ENCODE assay signal across 19 cellular contexts in genomic region chr3:108485146-108485545, GRCh38. TPM values are rescaled to one million over a fixed set of nuclear protein-coding genes. Genes with fewer than 3 reads are reported as not detected.
DNase-seq lines count a peak whose midpoint lies in the region; ATAC-seq, FAIRE-seq and TF ChIP-seq lines count a peak whose summit lies in the region.
"Had no signal": no experiment of that assay in that cellular context is flagged by ENCODE, and none has a peak within 500 bp of the region (broad histone marks: within the 10 kb centered on the region; RNA-seq: fewer than 3 reads in every experiment).

No MANE protein-coding gene starts in this region.

- H3K9ac ChIP-seq in mesendoderm (ENCODE audit: low read length) = no peak overlapping the region

- H3K4ac ChIP-seq in mesendoderm (ENCODE audit: low read depth, low read length) = no peak overlapping the region

- no peaks in the 10 kb centered on the region for H3K79me1 ChIP-seq in mesendoderm (ENCODE audit: low read length)

- H2BK15ac ChIP-seq in mesendoderm (replicated peaks; ENCODE audit: low read depth) = no peak overlapping the region

- H3K36me3 ChIP-seq in mesendoderm (ENCODE audit: control insufficient read depth, insufficient read depth, low read length) = no peaks in the 10 kb centered on the region
- H3K36me3 ChIP-seq: upper lobe of right lung had no signal

- no peak overlapping the region for H2BK5ac ChIP-seq in mesendoderm (ENCODE audit: low read length)

- no peak overlapping the region for H4K8ac ChIP-seq in mesendoderm (ENCODE audit: low read depth, low read length)

- FAIRE-seq in GM12892 (lab: Jason Lieb, UNC) = peak; percentile 73

- no peaks in the 10 kb centered on the region for H3K9me3 Mint-ChIP-seq in brain
- H3K9me3 Mint-ChIP-seq: naive B cell had no signal

- peaks cover 30% of the 10 kb centered on the region for H3K4me1 Mint-ChIP-seq in brain

- no peak for TF ChIP-seq CTCF in brain (conservative IDR thresholded peaks at IDR 0.05)

- H3K27ac ChIP-seq in mesendoderm (ENCODE audit: low read depth, low read length) = peak overlapping the region; percentile 64
- H3K27ac ChIP-seq: upper lobe of right lung had no signal

- H3K4me3 Mint-ChIP-seq in brain = peak overlapping the region in 1 of 5 experiments; percentile 16
- H3K4me3 Mint-ChIP-seq: naive B cell had no signal

- DNase-seq in GM12892 (ENCODE audit: insufficient read length) (no peak), NCI-H1048 (lab: John Stamatoyannopoulos, UW) (peak; percentile 38), mesendoderm (peak; percentile 86), DMS114 treated with DMSO at 0.1 percent for 48 hours (lab: John Stamatoyannopoulos, UW; ENCODE audit: unreplicated experiment) (no peak), NCI-H345 (lab: John Stamatoyannopoulos, UW) (no peak)
- no peak for DNase-seq in stimulated activated CD4-positive, alpha-beta T cell treated with anti-CD3 and anti-CD28 coated beads, Interleukin-4, amount 100 ng/mL, for 24 hours
- DNase-seq: activated gamma-delta T cell; DMS153; foreskin melanocyte; left cardiac atrium; naive B cell; NCI-H1105; right cardiac atrium; SIG-M5; stimulated activated CD4-positive, alpha-beta T cell treated with anti-CD3 and anti-CD28 coated beads, Interleukin-2, amount 100 ng/mL, for 48 hours; T1000; upper lobe of right lung had no signal

- no peaks in the 10 kb centered on the region for H3K27me3 Mint-ChIP-seq in brain
- H3K27me3 Mint-ChIP-seq: naive B cell had no signal

- H3K23ac ChIP-seq in mesendoderm (ENCODE audit: low read length) = no peak overlapping the region

- H3K4me3 ChIP-seq in mesendoderm (ENCODE audit: low read length) = no peak overlapping the region
- H3K4me3 ChIP-seq: upper lobe of right lung had no signal

- no peaks in the 10 kb centered on the region for H3K27me3 ChIP-seq in mesendoderm (ENCODE audit: insufficient read depth, low read length, poor library complexity)
- H3K27me3 ChIP-seq: upper lobe of right lung had no signal

- H3K79me2 ChIP-seq in mesendoderm (ENCODE audit: control insufficient read depth, insufficient read depth, low read length) = no peaks in the 10 kb centered on the region

- no peak for ATAC-seq in GM21723 (IDR thresholded peaks at IDR 0.05; ENCODE audit: unreplicated experiment)
- ATAC-seq: left cardiac atrium, right cardiac atrium, upper lobe of right lung had no signal

- no peak for TF ChIP-seq POLR2A in GM12892 (IDR thresholded peaks at IDR 0.05; ENCODE audit: low read depth, low read length)

- no peaks in the 10 kb centered on the region for H3K36me3 Mint-ChIP-seq in brain
- H3K36me3 Mint-ChIP-seq: naive B cell had no signal

- H3K4me2 ChIP-seq in mesendoderm (ENCODE audit: low read length) = no peak overlapping the region

- H2BK120ac ChIP-seq in mesendoderm (ENCODE audit: low read depth, low read length) = no peak overlapping the region

- peaks cover 5% of the 10 kb centered on the region for H3K4me1 ChIP-seq in mesendoderm (ENCODE audit: control insufficient read depth, low read depth, low read length)
- H3K4me1 ChIP-seq: upper lobe of right lung had no signal

- no peak overlapping the region for H2AK5ac ChIP-seq in mesendoderm (ENCODE audit: low read length)

- WGBS in mesendoderm (ENCODE audit: extremely low coverage, insufficient coverage, low lambda C conversion rate) = no CpG with 5 or more reads among the region's 3 CpGs

- H3K18ac ChIP-seq in mesendoderm (ENCODE audit: low read length) = no peak overlapping the region

- H3K56ac ChIP-seq in mesendoderm (ENCODE audit: low read length) = peak overlapping the region; percentile 38

- H3K27ac Mint-ChIP-seq in brain = peak overlapping the region in 3 of 5 experiments; percentile 30 to 47 (median 44)
- H3K27ac Mint-ChIP-seq: naive B cell had no signal

- no peak overlapping the region for H4K5ac ChIP-seq in mesendoderm (ENCODE audit: low read length)

RNA-seq across cellular contexts. Expression of gene MYH15, which starts 25.2 kb away (rescaled TPM):
- polyA plus RNA-seq in GM12892 (2012; ENCODE audit: missing spikeins) = 0.08 TPM
- polyA plus RNA-seq in brain (ENCODE audit: insufficient read depth, low read depth, low replicate concordance) = 0.15 TPM
- polyA plus RNA-seq in mesendoderm (2013, experiment 1 of 2) = 0.08 TPM
- polyA plus RNA-seq in mesendoderm (2013, experiment 2 of 2) = 0.07 TPM

Comparison
In these comparisons a context has a peak if more than half of its experiments do, and no peak if none do; other contexts are left out.
1. DNase-seq: peak in NCI-H1048 (single experiment) and mesendoderm (single experiment); none in GM12892 (single experiment), stimulated activated CD4-positive, alpha-beta T cell treated with anti-CD3 and anti-CD28 coated beads, Interleukin-4, amount 100 ng/mL, for 24 hours (single experiment), DMS114 treated with DMSO at 0.1 percent for 48 hours (single experiment) and NCI-H345 (single experiment).